ENCODE assay signal across 20 cellular contexts in the genomic region with DNA sequence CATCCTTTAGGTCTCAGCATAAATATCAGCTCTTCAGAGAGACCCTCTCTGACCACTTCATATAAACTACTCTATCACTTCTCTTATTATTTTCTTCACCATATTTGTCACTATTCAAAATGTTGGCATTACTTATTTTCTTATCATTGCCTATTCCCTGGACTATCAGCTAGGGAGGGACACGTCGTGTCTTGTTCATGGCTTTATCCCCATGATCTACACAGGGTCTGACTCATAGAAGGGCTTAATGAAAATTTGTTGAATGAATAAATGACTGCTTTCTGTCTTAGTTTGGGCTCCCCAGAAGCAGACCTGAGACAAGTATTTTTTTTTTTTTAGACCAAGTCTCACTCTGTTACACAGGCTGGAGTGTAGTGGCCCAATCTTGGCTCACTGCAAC.
"Had no signal": no experiment of that assay in that cellular context is flagged by ENCODE, and none has a peak within 500 bp of the region (broad histone marks: within the 10 kb centered on the region; RNA-seq: fewer than 3 reads in every experiment).

No MANE protein-coding gene starts in this region.

- H3K27me3 Mint-ChIP-seq: activated CD4-positive, alpha-beta memory T cell treated with anti-CD3 and anti-CD28 coated beads, Interleukin-2, amount 10 ng/mL, durations not matched to agents 7 days and 5 days; activated naive CD8-positive, alpha-beta T cell; activated T-cell treated with anti-CD3 and anti-CD28 coated beads, Interleukin-2, amount 50 U/mL, for 24 hours; dendritic cell treated with granulocyte-macrophage colony-stimulating factor and Interleukin-4, amounts not matched to agents 40 ng/mL and 50 ng/mL, for 4 days; naive thymus-derived CD4-positive, alpha-beta T cell; progenitor cell of endocrine pancreas; stimulated activated naive CD8-positive, alpha-beta T cell treated with anti-CD3 and anti-CD28 coated beads, Interleukin-15, amount 100 ng/mL, for 72 hours had no signal

- H3K27ac ChIP-seq: body of pancreas, right lobe of liver, testis, WERI-Rb-1 had no signal

- H3K4me3 Mint-ChIP-seq: activated CD4-positive, alpha-beta memory T cell treated with anti-CD3 and anti-CD28 coated beads, Interleukin-2, amount 10 ng/mL, durations not matched to agents 7 days and 5 days; activated T-cell treated with anti-CD3 and anti-CD28 coated beads, Interleukin-2, amount 50 U/mL, for 24 hours; dendritic cell treated with granulocyte-macrophage colony-stimulating factor and Interleukin-4, amounts not matched to agents 40 ng/mL and 50 ng/mL, for 4 days had no signal

- DNase-seq: activated CD4-positive, alpha-beta memory T cell treated with anti-CD3 and anti-CD28 coated beads, Interleukin-2, amount 10 ng/mL, durations not matched to agents 7 days and 5 days; activated CD4-positive, alpha-beta T cell treated with anti-CD3 and anti-CD28 coated beads for 4 hours; activated effector memory CD4-positive, alpha-beta T cell treated with anti-CD3 and anti-CD28 coated beads, Interleukin-2, amount 50 U/mL, for 16 hours; activated T-cell treated with anti-CD3 and anti-CD28 coated beads, Interleukin-2, amount 50 U/mL, for 24 hours; amniotic stem cell; body of pancreas; effector memory CD4-positive, alpha-beta T cell; islet precursor cell; naive thymus-derived CD4-positive, alpha-beta T cell; right lobe of liver; stimulated activated CD4-positive, alpha-beta T cell treated with anti-CD3 and anti-CD28 coated beads, Interleukin-4, amount 100 ng/mL, for 4 hours; stimulated activated CD8-positive, alpha-beta memory T cell treated with anti-CD3 and anti-CD28 coated beads, Interleukin-4, amount 100 ng/mL, for 48 hours; stimulated activated naive CD8-positive, alpha-beta T cell treated with anti-CD3 and anti-CD28 coated beads, Interleukin-15, amount 100 ng/mL, for 72 hours; testis; WERI-Rb-1 had no signal

- H3K27me3 ChIP-seq: body of pancreas, right lobe of liver, testis had no signal

- H3K9me3 ChIP-seq: body of pancreas, right lobe of liver, testis had no signal

- H3K36me3 ChIP-seq: right lobe of liver had no signal

- H3K4me3 ChIP-seq: body of pancreas, right lobe of liver, smooth muscle cell, testis had no signal

- ATAC-seq: body of pancreas; left lobe of liver; naive thymus-derived CD4-positive, alpha-beta T cell; right lobe of liver; stimulated activated naive CD8-positive, alpha-beta T cell treated with anti-CD3 and anti-CD28 coated beads, Interleukin-15, amount 100 ng/mL, for 72 hours had no signal

- H3K27ac Mint-ChIP-seq: activated CD4-positive, alpha-beta memory T cell treated with anti-CD3 and anti-CD28 coated beads, Interleukin-2, amount 10 ng/mL, durations not matched to agents 7 days and 5 days; activated naive CD8-positive, alpha-beta T cell; activated T-cell treated with anti-CD3 and anti-CD28 coated beads, Interleukin-2, amount 50 U/mL, for 24 hours; dendritic cell treated with granulocyte-macrophage colony-stimulating factor and Interleukin-4, amounts not matched to agents 40 ng/mL and 50 ng/mL, for 4 days; progenitor cell of endocrine pancreas had no signal

- H3K9me3 Mint-ChIP-seq: activated CD4-positive, alpha-beta memory T cell treated with anti-CD3 and anti-CD28 coated beads, Interleukin-2, amount 10 ng/mL, durations not matched to agents 7 days and 5 days; activated T-cell treated with anti-CD3 and anti-CD28 coated beads, Interleukin-2, amount 50 U/mL, for 24 hours; naive thymus-derived CD4-positive, alpha-beta T cell; stimulated activated naive CD8-positive, alpha-beta T cell treated with anti-CD3 and anti-CD28 coated beads, Interleukin-15, amount 100 ng/mL, for 72 hours had no signal
